In genomic region chr1:9371951-9372350, GRCh38 we compare ENCODE assay signal across 20 cellular contexts.
DNase-seq lines count a peak whose midpoint lies in the region; ATAC-seq, FAIRE-seq and TF ChIP-seq lines count a peak whose summit lies in the region.
"Had no signal": no experiment of that assay in that cellular context is flagged by ENCODE, and none has a peak within 500 bp of the region (broad histone marks: within the 10 kb centered on the region; RNA-seq: fewer than 3 reads in every experiment).

No MANE protein-coding gene starts in this region.

- no peak for FAIRE-seq in astrocyte (lab: Jason Lieb, UNC)
- FAIRE-seq: GM12878, HepG2 had no signal

- peaks cover 64% of the 10 kb centered on the region for H3K79me1 ChIP-seq in trophoblast cell (ENCODE audit: low read length)

- H3K27me3 Mint-ChIP-seq in astrocyte (ENCODE audit: low read depth, unreplicated experiment) = no peaks in the 10 kb centered on the region
- H3K27me3 Mint-ChIP-seq: effector memory CD8-positive, alpha-beta T cell; naive thymus-derived CD4-positive, alpha-beta T cell; stimulated activated naive CD8-positive, alpha-beta T cell treated with anti-CD3 and anti-CD28 coated beads, Interleukin-15, Interleukin-2, amounts not matched to agents 100 ng/mL and 50 ng/mL, for 24 hours; T-helper 17 cell had no signal

- no peak overlapping the region for H3K4me3 Mint-ChIP-seq in astrocyte (ENCODE audit: unreplicated experiment)
- H3K4me3 Mint-ChIP-seq: effector memory CD8-positive, alpha-beta T cell; naive thymus-derived CD4-positive, alpha-beta T cell; stimulated activated naive CD8-positive, alpha-beta T cell treated with anti-CD3 and anti-CD28 coated beads, Interleukin-15, Interleukin-2, amounts not matched to agents 100 ng/mL and 50 ng/mL, for 24 hours; T-helper 17 cell; WTC11 had no signal

- H3K9me3 ChIP-seq in astrocyte (ENCODE audit: insufficient read depth, low read depth, low read length) (no peaks in the 10 kb centered on the region), hepatocyte (ENCODE audit: low read depth) (no peaks in the 10 kb centered on the region), trophoblast cell (ENCODE audit: insufficient read depth, low read depth, low read length) (no peaks in the 10 kb centered on the region), tibial nerve (no peaks in the 10 kb centered on the region), adrenal gland (replicated peaks in 1 of 3) (no peaks in the 10 kb centered on the region)

- peaks cover 18% of the 10 kb centered on the region for H3K36me3 Mint-ChIP-seq in astrocyte (ENCODE audit: low read depth, unreplicated experiment)
- H3K36me3 Mint-ChIP-seq: WTC11 had no signal

- H2BK120ac ChIP-seq in trophoblast cell (ENCODE audit: insufficient read depth, low read length, poor library complexity) = peak overlapping the region; percentile 95

- no peaks in the 10 kb centered on the region for H3K9me3 Mint-ChIP-seq in astrocyte (ENCODE audit: unreplicated experiment)
- H3K9me3 Mint-ChIP-seq: effector memory CD8-positive, alpha-beta T cell; naive thymus-derived CD4-positive, alpha-beta T cell; stimulated activated naive CD8-positive, alpha-beta T cell treated with anti-CD3 and anti-CD28 coated beads, Interleukin-15, Interleukin-2, amounts not matched to agents 100 ng/mL and 50 ng/mL, for 24 hours; WTC11 had no signal

- peak overlapping the region; percentile 92 for H2BK12ac ChIP-seq in trophoblast cell (ENCODE audit: low read length)

- H2BK5ac ChIP-seq in trophoblast cell (ENCODE audit: low read depth, low read length, poor library complexity) = peak overlapping the region; percentile 65

- H3K4me1 Mint-ChIP-seq in astrocyte (ENCODE audit: low read depth, unreplicated experiment) = peaks cover 35% of the 10 kb centered on the region

- peak overlapping the region; percentile 64 for H3K27ac ChIP-seq in astrocyte (ENCODE audit: low read depth, low read length)
- peak overlapping the region; percentile 80 for H3K27ac ChIP-seq in hepatocyte
- H3K27ac ChIP-seq in trophoblast cell (ENCODE audit: low read depth, low read length) = peak overlapping the region; percentile 90
- peak overlapping the region in 3 of 4 donors; percentile 11 to 79 (median 73) for H3K27ac ChIP-seq in tibial nerve
- peak overlapping the region in 1 of 5 donors; percentile 46 for H3K27ac ChIP-seq in adrenal gland

- no peak overlapping the region for H4K12ac ChIP-seq in trophoblast cell (ENCODE audit: low read depth, low read length)

- H3K4me3 ChIP-seq in astrocyte (ENCODE audit: insufficient read depth, low read depth, low read length) = no peak overlapping the region
- H3K4me3 ChIP-seq in hepatocyte = no peak overlapping the region
- H3K4me3 ChIP-seq in trophoblast cell (ENCODE audit: low read depth, low read length) = no peak overlapping the region
- H3K4me3 ChIP-seq in tibial nerve = no peak overlapping the region
- no peak overlapping the region for H3K4me3 ChIP-seq in adrenal gland
- H3K4me3 ChIP-seq: GM12878 had no signal

- peak overlapping the region; percentile 96 for H3K18ac ChIP-seq in trophoblast cell (ENCODE audit: low read length)

- H4K91ac ChIP-seq in trophoblast cell (ENCODE audit: low read depth, low read length) = peak overlapping the region; percentile 94

- H4K20me1 ChIP-seq in astrocyte (ENCODE audit: insufficient read depth, low read length) (peaks cover 23% of the 10 kb centered on the region), hepatocyte (ENCODE audit: insufficient read depth, poor library complexity, severe bottlenecking) (no peaks in the 10 kb centered on the region)

- DNase-seq in astrocyte (ENCODE audit: low read depth) (no peak), hepatocyte (ENCODE audit: low spot score) (no peak), trophoblast cell (no peak), tibial nerve (ENCODE audit: low spot score in 2 of 2) (no peak), DMS153 treated with DMSO at 0.1 percent for 48 hours (lab: John Stamatoyannopoulos, UW; ENCODE audit: unreplicated experiment) (no peak), adrenal gland (no peak), KG1 (lab: John Stamatoyannopoulos, UW) (no peak)
- DNase-seq: caudate nucleus; effector memory CD8-positive, alpha-beta T cell; GDM1; MM.1S; naive thymus-derived CD4-positive, alpha-beta T cell; NCI-H1930; SIG-M5; T-helper 17 cell had no signal

- H4K8ac ChIP-seq in trophoblast cell (ENCODE audit: low read depth, low read length) = peak overlapping the region; percentile 78

- WGBS in hepatocyte (ENCODE audit: low lambda C conversion rate, missing lambda C conversion rate) = 64% methylated on average over 5 of the region's 5 CpGs
- no CpG with 5 or more reads among the region's 5 CpGs for WGBS in trophoblast cell (ENCODE audit: extremely low coverage, insufficient coverage, insufficient read length)
- WGBS in tibial nerve, 2 donors = 38 to 67% methylated on average over 5 of the region's 5 CpGs
- 57 to 69% (median 60%) methylated on average over 4 to 5 of the region's 5 CpGs for WGBS in adrenal gland, 4 donors

- H3K9me2 ChIP-seq in hepatocyte (replicated peaks; ENCODE audit: insufficient read depth) = no peaks in the 10 kb centered on the region

- TF ChIP-seq CTCF in astrocyte (IDR thresholded peaks at IDR 0.05; ENCODE audit: insufficient read depth, low read depth, low read length) (no peak), hepatocyte (IDR thresholded peaks at IDR 0.05; ENCODE audit: poor library complexity) (no peak), tibial nerve (IDR thresholded peaks at IDR 0.05) (no peak), adrenal gland (IDR thresholded peaks at IDR 0.05) (no peak)

- H3K4ac ChIP-seq in trophoblast cell (ENCODE audit: low read depth, low read length) = peak overlapping the region; percentile 61

- intact Hi-C loops in adrenal gland (cut with DNase I) = loop anchor here in 1 of 2 donors (5.0 kb wide), 1 partner anchor 45 kb away; no protein-coding TSS in a partner anchor

- H3K9ac ChIP-seq in astrocyte (ENCODE audit: low read length) (peak overlapping the region; percentile 30), trophoblast cell (ENCODE audit: low read length) (no peak overlapping the region)

- H3K27me3 ChIP-seq in astrocyte (ENCODE audit: insufficient read depth, low read length) (no peaks in the 10 kb centered on the region), hepatocyte (no peaks in the 10 kb centered on the region), trophoblast cell (ENCODE audit: insufficient read depth, low read length) (no peaks in the 10 kb centered on the region), tibial nerve (no peaks in the 10 kb centered on the region), adrenal gland (no peaks in the 10 kb centered on the region)

- H2AFZ ChIP-seq in astrocyte (ENCODE audit: low read depth, low read length) (no peak overlapping the region), hepatocyte (no peak overlapping the region), trophoblast cell (ENCODE audit: insufficient read depth, low read length, poor library complexity) (no peak overlapping the region)

- TF ChIP-seq POLR2A in tibial nerve (IDR thresholded peaks at IDR 0.05) = no peak
- no peak for TF ChIP-seq POLR2A in adrenal gland (IDR thresholded peaks at IDR 0.05)

- H3K4me1 ChIP-seq in astrocyte (ENCODE audit: insufficient read depth, low read length) = peaks cover 21% of the 10 kb centered on the region
- H3K4me1 ChIP-seq in hepatocyte (ENCODE audit: insufficient read depth) = peaks cover 46% of the 10 kb centered on the region
- peaks cover 59 to 66% of the 10 kb centered on the region in 2 experiments for H3K4me1 ChIP-seq in trophoblast cell (ENCODE audit: control insufficient read depth in 1 of 2, insufficient read depth in 2 of 2, low read length in 2 of 2)
- H3K4me1 ChIP-seq in tibial nerve = peaks cover 0 to 44% (median 21%) of the 10 kb centered on the region in 4 donors
- H3K4me1 ChIP-seq in adrenal gland (replicated peaks in 1 of 2) = peaks cover 0 to 10% of the 10 kb centered on the region in 2 donors

- TF ChIP-seq EP300 in tibial nerve (IDR thresholded peaks at IDR 0.05) = no peak

- no peak for ATAC-seq in GM21390 (IDR thresholded peaks at IDR 0.05; ENCODE audit: unreplicated experiment)
- ATAC-seq: effector memory CD8-positive, alpha-beta T cell; GM12878; HepG2; naive thymus-derived CD4-positive, alpha-beta T cell; T-helper 17 cell had no signal

- peak overlapping the region; percentile 36 for H2AK5ac ChIP-seq in trophoblast cell (ENCODE audit: low read length)

- no peak overlapping the region for H3K4me2 ChIP-seq in astrocyte (ENCODE audit: low read length)
- peak overlapping the region; percentile 29 for H3K4me2 ChIP-seq in hepatocyte
- H3K4me2 ChIP-seq in trophoblast cell (ENCODE audit: low read length) = no peak overlapping the region

- H3K79me2 ChIP-seq in astrocyte (ENCODE audit: insufficient read depth, low read length) = peaks cover 8% of the 10 kb centered on the region
- H3K79me2 ChIP-seq in hepatocyte = peaks cover 20% of the 10 kb centered on the region
- peaks cover 19% of the 10 kb centered on the region for H3K79me2 ChIP-seq in trophoblast cell (ENCODE audit: control insufficient read depth, insufficient read depth, low read length, poor library complexity)

- peak overlapping the region; percentile 93 for H3K14ac ChIP-seq in trophoblast cell (ENCODE audit: low read length)

- H3K36me3 ChIP-seq in astrocyte (ENCODE audit: insufficient read depth, low read length) = peaks cover 3% of the 10 kb centered on the region
- H3K36me3 ChIP-seq in hepatocyte (replicated peaks; ENCODE audit: insufficient read depth, low read depth) = no peaks in the 10 kb centered on the region
- peaks cover 43 to 45% of the 10 kb centered on the region in 2 experiments for H3K36me3 ChIP-seq in trophoblast cell (ENCODE audit: control insufficient read depth in 1 of 2, insufficient read depth in 2 of 2, low read length in 2 of 2)
- H3K36me3 ChIP-seq in tibial nerve = peaks cover 0 to 19% (median 0%) of the 10 kb centered on the region in 3 donors
- peaks cover 0 to 4% of the 10 kb centered on the region in 2 donors for H3K36me3 ChIP-seq in adrenal gland (replicated peaks in 1 of 2)

- peak overlapping the region; percentile 62 for H3K27ac Mint-ChIP-seq in astrocyte (ENCODE audit: unreplicated experiment)
- H3K27ac Mint-ChIP-seq: effector memory CD8-positive, alpha-beta T cell; naive thymus-derived CD4-positive, alpha-beta T cell; stimulated activated naive CD8-positive, alpha-beta T cell treated with anti-CD3 and anti-CD28 coated beads, Interleukin-15, Interleukin-2, amounts not matched to agents 100 ng/mL and 50 ng/mL, for 24 hours; T-helper 17 cell; WTC11 had no signal

- no peak overlapping the region for H3K23ac ChIP-seq in trophoblast cell (ENCODE audit: low read length)
